8 cellular contexts compared by ENCODE assay signal in the genomic region with DNA sequence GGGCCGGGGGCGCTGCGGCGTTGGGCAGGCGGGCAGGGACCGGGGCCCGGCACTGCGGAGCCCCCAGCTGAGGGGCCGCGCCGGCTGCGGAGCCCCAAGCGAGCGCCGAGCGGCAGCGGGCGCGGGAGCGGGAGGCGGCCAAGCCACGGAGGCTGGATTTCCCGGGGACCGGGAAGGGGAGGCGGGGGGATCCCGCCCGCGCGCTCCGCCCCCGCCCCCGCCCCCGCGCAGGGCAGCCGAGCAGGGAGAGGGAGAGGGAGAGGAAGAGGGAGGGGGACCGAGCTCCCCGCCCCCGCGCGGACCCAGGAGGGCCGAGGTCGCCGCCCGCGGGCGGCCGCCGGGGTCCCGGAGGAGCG.
DNase-seq lines count a peak whose midpoint lies in the region; ATAC-seq and TF ChIP-seq lines count a peak whose summit lies in the region.

A gene with protein sequence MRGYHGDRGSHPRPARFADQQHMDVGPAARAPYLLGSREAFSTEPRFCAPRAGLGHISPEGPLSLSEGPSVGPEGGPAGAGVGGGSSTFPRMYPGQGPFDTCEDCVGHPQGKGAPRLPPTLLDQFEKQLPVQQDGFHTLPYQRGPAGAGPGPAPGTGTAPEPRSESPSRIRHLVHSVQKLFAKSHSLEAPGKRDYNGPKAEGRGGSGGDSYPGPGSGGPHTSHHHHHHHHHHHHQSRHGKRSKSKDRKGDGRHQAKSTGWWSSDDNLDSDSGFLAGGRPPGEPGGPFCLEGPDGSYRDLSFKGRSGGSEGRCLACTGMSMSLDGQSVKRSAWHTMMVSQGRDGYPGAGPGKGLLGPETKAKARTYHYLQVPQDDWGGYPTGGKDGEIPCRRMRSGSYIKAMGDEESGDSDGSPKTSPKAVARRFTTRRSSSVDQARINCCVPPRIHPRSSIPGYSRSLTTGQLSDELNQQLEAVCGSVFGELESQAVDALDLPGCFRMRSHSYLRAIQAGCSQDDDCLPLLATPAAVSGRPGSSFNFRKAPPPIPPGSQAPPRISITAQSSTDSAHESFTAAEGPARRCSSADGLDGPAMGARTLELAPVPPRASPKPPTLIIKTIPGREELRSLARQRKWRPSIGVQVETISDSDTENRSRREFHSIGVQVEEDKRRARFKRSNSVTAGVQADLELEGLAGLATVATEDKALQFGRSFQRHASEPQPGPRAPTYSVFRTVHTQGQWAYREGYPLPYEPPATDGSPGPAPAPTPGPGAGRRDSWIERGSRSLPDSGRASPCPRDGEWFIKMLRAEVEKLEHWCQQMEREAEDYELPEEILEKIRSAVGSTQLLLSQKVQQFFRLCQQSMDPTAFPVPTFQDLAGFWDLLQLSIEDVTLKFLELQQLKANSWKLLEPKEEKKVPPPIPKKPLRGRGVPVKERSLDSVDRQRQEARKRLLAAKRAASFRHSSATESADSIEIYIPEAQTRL (minus strand): TSS at position 154 of the 356 bp plus-strand sequence. CDS start 24,267 bp downstream, outside the sequence.

- peaks cover 3% of the 10 kb centered on the region for H3K4me1 ChIP-seq in iPS-18a (ENCODE audit: control insufficient read depth, low read depth, low read length)
- peaks cover 0 to 14% (median 12%) of the 10 kb centered on the region in 5 donors for H3K4me1 ChIP-seq in subcutaneous abdominal adipose tissue (ENCODE audit: control insufficient read depth in 5 of 5, insufficient read depth in 5 of 5, low read length in 5 of 5)

- peaks cover 74% of the 10 kb centered on the region for H3K27me3 Mint-ChIP-seq in T-helper 2 cell treated with Interferon-gamma antibody and Interleukin-4, amounts not matched to agents 5 μg/mL and 100 μg/mL, for 36 hours (ENCODE audit: low read depth)

- no peaks in the 10 kb centered on the region for H3K9me3 Mint-ChIP-seq in T-helper 2 cell treated with Interferon-gamma antibody and Interleukin-4, amounts not matched to agents 5 μg/mL and 100 μg/mL, for 36 hours

- H3K4me3 ChIP-seq in iPS-18a (ENCODE audit: low read length) = peak within 1 kb of the TSS; percentile 64
- peak within 1 kb of the TSS; percentile 28 to 61 (median 39) for H3K4me3 ChIP-seq in subcutaneous abdominal adipose tissue (ENCODE audit: low read depth in 1 of 5, low read length in 5 of 5)

- peak within 1 kb of the TSS; percentile 7 for H3K27ac Mint-ChIP-seq in T-helper 2 cell treated with Interferon-gamma antibody and Interleukin-4, amounts not matched to agents 5 μg/mL and 100 μg/mL, for 36 hours

- H3K27me3 ChIP-seq in iPS-18a (ENCODE audit: control insufficient read depth, insufficient read depth, low read length) = peaks cover 69% of the 10 kb centered on the region
- peaks cover 21 to 47% (median 35%) of the 10 kb centered on the region in 5 donors for H3K27me3 ChIP-seq in subcutaneous abdominal adipose tissue (ENCODE audit: control insufficient read depth in 5 of 5, insufficient read depth in 4 of 5, low read length in 5 of 5)

- CTCF ChIA-PET in RWPE1 (lab: Yijun Ruan, JAX) = no interaction called here

- peak; percentile 3 for DNase-seq in stimulated activated CD4-positive, alpha-beta T cell treated with anti-CD3 and anti-CD28 coated beads, Interleukin-12 subunit alpha, Interleukin-12 subunit beta, amount 100 ng/mL, for 4 hours
- no peak for DNase-seq in stimulated activated CD4-positive, alpha-beta T cell treated with anti-CD3 and anti-CD28 coated beads, Interleukin-4, amount 100 ng/mL, for 24 hours
- DNase-seq in T-helper 2 cell treated with Interferon-gamma antibody and Interleukin-4, amounts not matched to agents 5 μg/mL and 100 μg/mL, for 36 hours (ENCODE audit: low spot score) = no peak
- no peak for DNase-seq in NK-92 treated with Interleukin-12 subunit alpha and Interleukin-12 subunit beta, amount 100 ng/mL, for 24 hours (lab: John Stamatoyannopoulos, UW)
- no peak for DNase-seq in RWPE1 (ENCODE audit: low spot score)

- POLR2A ChIA-PET in RWPE1 (lab: Yijun Ruan, JAX; ENCODE audit: low non-redundant PET) = interaction anchor here (0.6 kb wide), 1 partner anchor 174 kb away, joined by 3 read pairs; no protein-coding TSS in a partner anchor

- no peak for ATAC-seq in HG02981 (IDR thresholded peaks at IDR 0.05; ENCODE audit: unreplicated experiment)

- peak within 1 kb of the TSS; percentile 73 for H3K4me3 Mint-ChIP-seq in T-helper 2 cell treated with Interferon-gamma antibody and Interleukin-4, amounts not matched to agents 5 μg/mL and 100 μg/mL, for 36 hours

- no peak within 1 kb of the TSS for H3K9ac ChIP-seq in iPS-18a (ENCODE audit: low read length)
- no peak within 1 kb of the TSS for H3K9ac ChIP-seq in subcutaneous abdominal adipose tissue (ENCODE audit: low read length in 5 of 5)

- peaks cover 1% of the 10 kb centered on the region for H3K36me3 Mint-ChIP-seq in T-helper 2 cell treated with Interferon-gamma antibody and Interleukin-4, amounts not matched to agents 5 μg/mL and 100 μg/mL, for 36 hours (ENCODE audit: low read depth)

- H3K36me3 ChIP-seq in iPS-18a (ENCODE audit: control insufficient read depth, low read depth, low read length) (no peaks in the 10 kb centered on the region), subcutaneous abdominal adipose tissue (ENCODE audit: control insufficient read depth in 5 of 5, insufficient read depth in 5 of 5, low read length in 5 of 5) (no peaks in the 10 kb centered on the region)

- no peaks in the 10 kb centered on the region for H3K9me3 ChIP-seq in iPS-18a (ENCODE audit: control insufficient read depth, low read depth, low read length)
- H3K9me3 ChIP-seq in subcutaneous abdominal adipose tissue (ENCODE audit: control insufficient read depth in 5 of 5, low read length in 5 of 5) = peaks cover 0 to 5% (median 0%) of the 10 kb centered on the region in 5 donors

- H3K27ac ChIP-seq in iPS-18a (ENCODE audit: low read length) (no peak within 1 kb of the TSS), subcutaneous abdominal adipose tissue (ENCODE audit: low read depth, low read length) (no peak within 1 kb of the TSS), RWPE1 (no peak within 1 kb of the TSS)

- peaks cover 5% of the 10 kb centered on the region for H3K4me1 Mint-ChIP-seq in T-helper 2 cell treated with Interferon-gamma antibody and Interleukin-4, amounts not matched to agents 5 μg/mL and 100 μg/mL, for 36 hours (ENCODE audit: low read depth)

- TF ChIP-seq CTCF in RWPE1 (conservative IDR thresholded peaks at IDR 0.05; ENCODE audit: low read depth) = no peak
